Comparison of ENCODE assay signal across 34 cellular contexts in genomic region chr7:147861945-147862344, GRCh38.
"Had no signal": no experiment of that assay in that cellular context is flagged by ENCODE, and none has a peak within 500 bp of the region (broad histone marks: within the 10 kb centered on the region; RNA-seq: fewer than 3 reads in every experiment).

No MANE protein-coding gene starts in this region.

- H3K9me3 ChIP-seq: MG63 had no signal

- H3K27me3 ChIP-seq: MG63 had no signal

- DNase-seq: Karpas-422, KG1, MG63, MM.1S, MV-4-11, NCI-H1048, NCI-H1092 treated with DMSO at 0.1 percent for 48 hours, NCI-H1105, NCI-H1105 treated with DMSO at 0.1 percent for 48 hours, NCI-H1417, NCI-H1417 treated with DMSO at 0.1 percent for 48 hours, NCI-H1436, NCI-H1436 treated with DMSO at 0.1 percent for 48 hours, NCI-H146, NCI-H1694, NCI-H1694 treated with DMSO at 0.1 percent for 48 hours, NCI-H187, NCI-H187 treated with DMSO at 0.1 percent for 48 hours, NCI-H1930, NCI-H2029, NCI-H2029 treated with DMSO at 0.1 percent for 48 hours, NCI-H2081, NCI-H2081 treated with DMSO at 0.1 percent for 48 hours, NCI-H2107, NCI-H2171, NCI-H2171 treated with DMSO at 0.1 percent for 48 hours, NCI-H2227 treated with DMSO at 0.1 percent for 48 hours, NCI-H226, NCI-H345, NCI-H446, NCI-H446 treated with DMSO at 0.1 percent for 48 hours, NCI-H510A, NCI-H510A treated with DMSO at 0.1 percent for 48 hours had no signal

- H3K9ac ChIP-seq: KMS-11 had no signal

- H3K27ac ChIP-seq: KMS-11 had no signal

- H3K36me3 ChIP-seq: MG63 had no signal

- H3K4me3 ChIP-seq: MG63 had no signal

- H3K4me2 ChIP-seq: KMS-11 had no signal
